24 cellular contexts compared by ENCODE assay signal in genomic region chr11:1087961-1088926, GRCh38. TPM values are rescaled to one million over a fixed set of nuclear protein-coding genes. Genes with fewer than 3 reads are reported as not detected.
DNase-seq lines count a peak whose midpoint lies in the region; ATAC-seq and TF ChIP-seq lines count a peak whose summit lies in the region.
"Had no signal": no experiment of that assay in that cellular context is flagged by ENCODE, and none has a peak within 500 bp of the region (broad histone marks: within the 10 kb centered on the region; RNA-seq: fewer than 3 reads in every experiment).

No MANE protein-coding gene starts in this region.

- no peak overlapping the region for H3K27ac ChIP-seq in psoas muscle
- no peak overlapping the region for H3K27ac ChIP-seq in left lung
- no peak overlapping the region for H3K27ac ChIP-seq in brain microvascular endothelial cell
- H3K27ac ChIP-seq: heart right ventricle, right lobe of liver had no signal

- ATAC-seq in psoas muscle (no peak), left lung (no peak)
- ATAC-seq: heart right ventricle; right lobe of liver; stimulated activated memory B cell treated with anti-CD40 and anti-IgM and Interleukin-4, amounts not matched to agents 10 μg/mL and 1 μg/mL and 100 μg/mL, for 72 hours had no signal

- peaks cover 5% of the 10 kb centered on the region for H3K9me3 Mint-ChIP-seq in glutamatergic neuron (ENCODE audit: unreplicated experiment)
- H3K9me3 Mint-ChIP-seq: CD8-positive, alpha-beta memory T cell had no signal

- no peaks in the 10 kb centered on the region for H3K9me3 ChIP-seq in psoas muscle
- H3K9me3 ChIP-seq in left lung, result no peaks in the 10 kb centered on the region
- H3K9me3 ChIP-seq: heart right ventricle, right lobe of liver had no signal

- H3K36me3 Mint-ChIP-seq in glutamatergic neuron (ENCODE audit: unreplicated experiment), result no peaks in the 10 kb centered on the region
- H3K36me3 Mint-ChIP-seq: brain; CD8-positive, alpha-beta memory T cell; stimulated activated memory B cell treated with anti-CD40 and anti-IgM and Interleukin-4, amounts not matched to agents 10 μg/mL and 1 μg/mL and 100 μg/mL, for 72 hours had no signal

- no peak overlapping the region for H3K4me3 Mint-ChIP-seq in glutamatergic neuron (ENCODE audit: unreplicated experiment)
- H3K4me3 Mint-ChIP-seq: brain; CD8-positive, alpha-beta memory T cell; stimulated activated memory B cell treated with anti-CD40 and anti-IgM and Interleukin-4, amounts not matched to agents 10 μg/mL and 1 μg/mL and 100 μg/mL, for 72 hours had no signal

- H3K27me3 ChIP-seq in H7 (ENCODE audit: control insufficient read depth, insufficient read depth, low read length) (no peaks in the 10 kb centered on the region), psoas muscle (ENCODE audit: insufficient read depth in 3 of 3, low read length in 2 of 3) (peaks cover 0 to 4% (median 0%) of the 10 kb centered on the region in 3 donors), left lung (peaks cover 0 to 29% of the 10 kb centered on the region in 2 donors), brain microvascular endothelial cell (replicated peaks) (no peaks in the 10 kb centered on the region)
- H3K27me3 ChIP-seq: right lobe of liver had no signal

- no peaks in the 10 kb centered on the region for H3K27me3 Mint-ChIP-seq in glutamatergic neuron (ENCODE audit: unreplicated experiment)
- H3K27me3 Mint-ChIP-seq: CD8-positive, alpha-beta memory T cell; stimulated activated memory B cell treated with anti-CD40 and anti-IgM and Interleukin-4, amounts not matched to agents 10 μg/mL and 1 μg/mL and 100 μg/mL, for 72 hours had no signal

- H3K4me3 ChIP-seq in H7 (ENCODE audit: insufficient read depth, low read depth, low read length) (no peak overlapping the region), psoas muscle (no peak overlapping the region), left lung (no peak overlapping the region), brain microvascular endothelial cell (ENCODE audit: low read depth, low read length) (no peak overlapping the region)
- H3K4me3 ChIP-seq in Jurkat, Clone E6-1 (ENCODE audit: low read length), result no peak overlapping the region
- H3K4me3 ChIP-seq: heart right ventricle, right lobe of liver had no signal

- H3K36me3 ChIP-seq in H7 (replicated peaks; ENCODE audit: control insufficient read depth, insufficient read depth, low read length) (no peaks in the 10 kb centered on the region), psoas muscle (ENCODE audit: insufficient read depth in 1 of 2, low read depth in 1 of 2) (no peaks in the 10 kb centered on the region), left lung (no peaks in the 10 kb centered on the region), brain microvascular endothelial cell (replicated peaks) (no peaks in the 10 kb centered on the region)
- H3K36me3 ChIP-seq: heart right ventricle, right lobe of liver had no signal

- intact Hi-C loops in psoas muscle (cut with DNase I) (no loop called here), left lung (cut with DNase I) (no loop called here)

- 80 to 89% (median 82%) methylated on average over 27 to 35 of the region's 40 CpGs for WGBS in psoas muscle, 3 donors

- no peak overlapping the region for H3K27ac Mint-ChIP-seq in glutamatergic neuron (ENCODE audit: unreplicated experiment)
- H3K27ac Mint-ChIP-seq: activated T-helper 2 cell treated with anti-CD3 and anti-CD28 coated beads, Interferon-gamma antibody, Interleukin-2, Interleukin-4, amounts not matched to agents 10 μg/mL and 5 μg/mL and 100 μg/mL, durations not matched to agents 14 hours and 24 hours and 36 hours; brain; CD8-positive, alpha-beta memory T cell; stimulated activated memory B cell treated with anti-CD40 and anti-IgM and Interleukin-4, amounts not matched to agents 10 μg/mL and 1 μg/mL and 100 μg/mL, for 72 hours had no signal

- DNase-seq in H7 (peak; percentile 96), glutamatergic neuron (peak; percentile 10), psoas muscle (peak; percentile 11 to 51), left lung (no peak), brain microvascular endothelial cell (no peak), DMS53 (lab: John Stamatoyannopoulos, UW) (no peak)
- DNase-seq in Jurkat, Clone E6-1 (ENCODE audit: low read depth, low spot score), result peak; percentile 42
- DNase-seq: activated CD4-positive, alpha-beta T cell treated with anti-CD3 and anti-CD28 coated beads for 4 hours; cortex of kidney; DND-41; mammary epithelial cell; NCI-H1436; NCI-H510A treated with DMSO at 0.1 percent for 48 hours; SHP77; SW 1271 had no signal

- no peaks in the 10 kb centered on the region for H3K4me1 Mint-ChIP-seq in glutamatergic neuron (ENCODE audit: low read depth, unreplicated experiment)
- H3K4me1 Mint-ChIP-seq: brain; CD8-positive, alpha-beta memory T cell; stimulated activated memory B cell treated with anti-CD40 and anti-IgM and Interleukin-4, amounts not matched to agents 10 μg/mL and 1 μg/mL and 100 μg/mL, for 72 hours had no signal

- H3K4me1 ChIP-seq in psoas muscle, result no peaks in the 10 kb centered on the region
- H3K4me1 ChIP-seq in left lung, result no peaks in the 10 kb centered on the region
- H3K4me1 ChIP-seq: heart right ventricle, right lobe of liver had no signal

- in situ Hi-C loops in brain microvascular endothelial cell (cut with HindIII; ENCODE audit: low pct_ligation_motif_present, low sequenced_read_pairs), result no loop called here

- TF ChIP-seq CTCF in glutamatergic neuron (IDR thresholded peaks at IDR 0.05; ENCODE audit: partially characterized antibody, unreplicated experiment) (no peak), psoas muscle (IDR thresholded peaks at IDR 0.05) (no peak), left lung (IDR thresholded peaks at IDR 0.05) (no peak), brain microvascular endothelial cell (IDR thresholded peaks at IDR 0.05; ENCODE audit: low read depth, low read length, missing control alignments) (no peak)

RNA-seq across cellular contexts. Expression of gene MUC2, which starts 13.6 kb away (rescaled TPM):
- total RNA-seq in H7 (2014; rRNA removed; shearing (Covaris generic)), result not detected in 2 replicates
- polyA plus RNA-seq in Jurkat, Clone E6-1 (2012; ENCODE audit: insufficient read depth, insufficient read length), result not detected
- total RNA-seq in glutamatergic neuron (ENCODE audit: unreplicated experiment), result not detected
- under 1 TPM in 3 of 4 donors, not detected in 1; 0.02 to 0.44 (median 0.04) TPM for total RNA-seq in psoas muscle
- under 1 TPM in 2 of 3 donors, not detected in 1; under 0.01 to 0.01 TPM for polyA plus RNA-seq in psoas muscle
- not detected for total RNA-seq in left lung
- total RNA-seq: activated T-helper 2 cell treated with anti-CD3 and anti-CD28 coated beads, Interferon-gamma antibody, Interleukin-2, Interleukin-4, amounts not matched to agents 10 μg/mL and 5 μg/mL and 100 μg/mL, durations not matched to agents 14 hours and 24 hours and 36 hours; CD8-positive, alpha-beta memory T cell; H4; mammary epithelial cell; myocyte; osteocyte had no signal
- polyA plus RNA-seq: CD8-positive, alpha-beta memory T cell; heart right ventricle; mammary epithelial cell had no signal

RNA-seq across cellular contexts. Expression of gene MUC6, which starts 51.7 kb away (rescaled TPM):
- not detected in 2 replicates for total RNA-seq in H7 (2014; rRNA removed; shearing (Covaris generic))
- polyA plus RNA-seq in Jurkat, Clone E6-1 (2012; ENCODE audit: insufficient read depth, insufficient read length), result not detected
- total RNA-seq in glutamatergic neuron (ENCODE audit: unreplicated experiment) (not detected), psoas muscle (not detected), left lung (not detected)
- under 1 TPM; under 0.01 to 0.04 (median 0.01) TPM for polyA plus RNA-seq in psoas muscle
- total RNA-seq: activated T-helper 2 cell treated with anti-CD3 and anti-CD28 coated beads, Interferon-gamma antibody, Interleukin-2, Interleukin-4, amounts not matched to agents 10 μg/mL and 5 μg/mL and 100 μg/mL, durations not matched to agents 14 hours and 24 hours and 36 hours; CD8-positive, alpha-beta memory T cell; H4; heart right ventricle; myocyte; osteocyte had no signal
- polyA plus RNA-seq: CD8-positive, alpha-beta memory T cell; mammary epithelial cell had no signal

Comparison
In these comparisons a context has a peak if more than half of its experiments do, and no peak if none do; other contexts are left out.
1. DNase-seq: peak in H7 (single experiment), Jurkat, Clone E6-1 (single experiment), glutamatergic neuron (single experiment) and psoas muscle (2 of 2); none in left lung (0 of 2), brain microvascular endothelial cell (single experiment) and DMS53 (single experiment).